10 cellular contexts compared by ENCODE assay signal in genomic region chr17:31320791-31321190, GRCh38. TPM values are rescaled to one million over a fixed set of nuclear protein-coding genes. Genes with fewer than 3 reads are reported as not detected.
A peak's percentile ranks its signal among the peaks of the same experiment; 100 is the strongest.
DNase-seq lines count a peak whose midpoint lies in the region; ATAC-seq and TF ChIP-seq lines count a peak whose summit lies in the region.
"Had no signal": no experiment of that assay in that cellular context is flagged by ENCODE, and none has a peak within 500 bp of the region (broad histone marks: within the 10 kb centered on the region; RNA-seq: fewer than 3 reads in every experiment).

No MANE protein-coding gene starts in this region.

- H4K20me1 ChIP-seq in OCI-LY3 (ENCODE audit: insufficient read depth, low read length) = no peaks in the 10 kb centered on the region

- H3K9ac ChIP-seq in OCI-LY3 (ENCODE audit: low read length) = peak overlapping the region; percentile 96

- no peaks in the 10 kb centered on the region for H3K9me3 ChIP-seq in OCI-LY3 (ENCODE audit: insufficient read depth, low read length)
- H3K9me3 ChIP-seq: gastrocnemius medialis had no signal

- no peak for TF ChIP-seq CTCF in GM12875 (IDR thresholded peaks at IDR 0.05; ENCODE audit: borderline replicate concordance, insufficient read depth, low read depth, low read length)
- TF ChIP-seq CTCF in OCI-LY3 (IDR thresholded peaks at IDR 0.05; ENCODE audit: low read depth, low read length) = no peak
- no peak for TF ChIP-seq CTCF in coronary artery (IDR thresholded peaks at IDR 0.05)

- H2AFZ ChIP-seq in OCI-LY3 (ENCODE audit: low read depth, low read length) = no peak overlapping the region

- peaks cover 55% of the 10 kb centered on the region for H3K4me1 ChIP-seq in OCI-LY3 (ENCODE audit: low read length)
- H3K4me1 ChIP-seq: gastrocnemius medialis had no signal

- H3K4me3 ChIP-seq in GM12875 (ENCODE audit: low read depth, low read length) (peak overlapping the region; percentile 48), OCI-LY3 (ENCODE audit: low read length) (peak overlapping the region; percentile 78), coronary artery (peak overlapping the region; percentile 50)

- ATAC-seq in sciatic nerve = peak; percentile 68
- ATAC-seq: gastrocnemius medialis had no signal

- H3K79me2 ChIP-seq in OCI-LY3 (ENCODE audit: low read length) = peaks cover 60% of the 10 kb centered on the region

- intact Hi-C loops in sciatic nerve (cut with DNase I) = loop anchor here (2.0 kb wide), 1 partner anchor 52 kb away; no protein-coding TSS in a partner anchor

- peak overlapping the region; percentile 75 for H3K4me2 ChIP-seq in OCI-LY3 (ENCODE audit: low read length)

- DNase-seq in coronary artery (ENCODE audit: low spot score) (no peak), sciatic nerve (ENCODE audit: low spot score) (no peak), OCI-M2 (lab: John Stamatoyannopoulos, UW; ENCODE audit: unreplicated experiment) (no peak), NCI-H1930 (lab: John Stamatoyannopoulos, UW) (no peak), NCI-H774 (lab: John Stamatoyannopoulos, UW) (no peak)
- no peak for DNase-seq in activated CD8-positive, alpha-beta memory T cell treated with anti-CD3 and anti-CD28 coated beads, Interleukin-2, amount 50 U/mL, for 48 hours
- DNase-seq: gastrocnemius medialis; stimulated activated CD4-positive, alpha-beta T cell treated with anti-CD3 and anti-CD28 coated beads, Interleukin-12 subunit alpha, Interleukin-12 subunit beta, amount 100 ng/mL, for 4 hours had no signal

- H3K36me3 ChIP-seq in OCI-LY3 (replicated peaks; ENCODE audit: low read depth, low read length) = peaks cover 10% of the 10 kb centered on the region

- H3K27me3 ChIP-seq in OCI-LY3 (ENCODE audit: low read depth, low read length) = no peaks in the 10 kb centered on the region
- H3K27me3 ChIP-seq: gastrocnemius medialis had no signal

- H3K27ac ChIP-seq in OCI-LY3 (ENCODE audit: low read length) (peak overlapping the region; percentile 98), coronary artery (peak overlapping the region in 1 of 2 donors; percentile 61)
- H3K27ac ChIP-seq: gastrocnemius medialis had no signal

RNA-seq across cellular contexts. Expression of gene EVI2A, which starts 0.6 kb away (rescaled TPM):
- 9.3 TPM for total RNA-seq in sciatic nerve

RNA-seq across cellular contexts. Expression of gene EVI2B, which starts 6.9 kb away (rescaled TPM):
- 15.7 TPM for total RNA-seq in sciatic nerve

RNA-seq across cellular contexts. Expression of gene OMG, which starts 23.8 kb away (rescaled TPM):
- total RNA-seq in sciatic nerve = 0.94 TPM
- total RNA-seq: gastrocnemius medialis had no signal
